In the genomic region with DNA sequence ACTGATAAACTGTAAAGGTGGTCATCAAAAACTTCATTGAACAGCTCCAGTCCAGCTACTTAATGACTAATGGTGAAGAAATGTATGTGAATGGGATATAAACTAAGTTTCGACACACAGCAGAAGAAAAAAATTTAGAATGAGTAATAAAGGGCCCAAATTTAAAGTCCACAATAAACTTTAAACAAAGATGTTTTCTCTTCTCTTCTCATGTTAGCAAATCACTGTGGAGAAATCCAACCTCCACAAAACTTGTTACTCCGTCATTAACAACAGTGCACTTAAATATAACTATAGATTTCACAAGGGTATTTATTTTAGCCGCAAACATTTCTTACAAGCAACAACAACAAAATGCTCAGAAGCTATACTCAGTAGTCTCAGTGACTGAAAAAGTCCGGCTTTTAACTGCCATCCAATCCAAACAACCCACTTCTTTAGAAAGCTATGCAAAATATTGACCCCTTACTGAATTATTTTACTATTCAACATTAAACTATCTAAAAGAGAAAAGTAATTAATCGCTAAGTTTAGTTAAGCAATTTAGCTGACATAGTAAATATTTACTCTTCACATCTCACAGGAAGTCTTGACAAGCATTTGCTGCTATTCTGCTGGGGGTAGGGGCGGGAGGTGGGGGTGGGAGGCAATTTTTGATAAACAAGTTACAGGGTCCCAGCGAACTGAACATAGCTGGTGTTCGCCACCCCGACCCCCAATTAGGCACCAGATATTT, we compare ENCODE assay signal across 8 cellular contexts. TPM values are rescaled to one million over a fixed set of nuclear protein-coding genes. Genes with fewer than 3 reads are reported as not detected.
DNase-seq lines count a peak whose midpoint lies in the region; ATAC-seq and TF ChIP-seq lines count a peak whose summit lies in the region.

No MANE protein-coding gene starts in this region.

- no peaks in the 10 kb centered on the region for H3K9me2 ChIP-seq in Karpas-422 (replicated peaks; ENCODE audit: insufficient read depth, low read length)

- no peak for TF ChIP-seq CTCF in endodermal cell (conservative IDR thresholded peaks at IDR 0.05)
- no peak for TF ChIP-seq CTCF in nephron progenitor cell (IDR thresholded peaks at IDR 0.05)

- 13 to 22% methylated on average over 3 to 4 of the region's 9 CpGs for WGBS in endodermal cell (ENCODE audit: insufficient coverage in 1 of 2, insufficient read length in 1 of 2), 2 experiments

- H3K27ac ChIP-seq in endodermal cell (ENCODE audit: low read depth, low read length) (peak overlapping the region; percentile 95), Karpas-422 (ENCODE audit: low read length) (no peak overlapping the region)

- H3K9me3 Mint-ChIP-seq in endodermal cell (peaks cover 10% of the 10 kb centered on the region), nephron progenitor cell (peaks cover 12% of the 10 kb centered on the region)

- H4K20me1 ChIP-seq in Karpas-422 (ENCODE audit: insufficient read depth, low read depth, low read length), result no peaks in the 10 kb centered on the region

- H3K4me3 ChIP-seq in endodermal cell (ENCODE audit: low read length) (peak overlapping the region; percentile 93), Karpas-422 (ENCODE audit: low read length) (no peak overlapping the region)

- peak overlapping the region; percentile 96 for H3K9ac ChIP-seq in endodermal cell (ENCODE audit: extremely low read depth, low read length, poor library complexity, severe bottlenecking)
- no peak overlapping the region for H3K9ac ChIP-seq in Karpas-422 (ENCODE audit: low read length)

- H3K4me1 ChIP-seq in endodermal cell (ENCODE audit: control insufficient read depth, insufficient read depth, low read length) (peaks cover 3% of the 10 kb centered on the region), Karpas-422 (ENCODE audit: low read length) (no peaks in the 10 kb centered on the region)

- no peak for ATAC-seq in GM18868 (IDR thresholded peaks at IDR 0.05; ENCODE audit: unreplicated experiment)

- peak overlapping the region; percentile 95 for H3K27ac Mint-ChIP-seq in endodermal cell
- peak overlapping the region; percentile 99 for H3K27ac Mint-ChIP-seq in nephron progenitor cell

- peaks cover 3% of the 10 kb centered on the region for H3K27me3 Mint-ChIP-seq in endodermal cell (ENCODE audit: insufficient read depth)
- H3K27me3 Mint-ChIP-seq in nephron progenitor cell (ENCODE audit: low read depth, poor library complexity), result no peaks in the 10 kb centered on the region

- H3K4me3 Mint-ChIP-seq in endodermal cell (peak overlapping the region; percentile 95), nephron progenitor cell (peak overlapping the region; percentile 97)

- peaks cover 8% of the 10 kb centered on the region for H3K36me3 ChIP-seq in endodermal cell (ENCODE audit: control insufficient read depth, insufficient read depth, low read length)
- H3K36me3 ChIP-seq in Karpas-422 (ENCODE audit: insufficient read depth, low read length), result no peaks in the 10 kb centered on the region

- peaks cover 3% of the 10 kb centered on the region for H3K9me3 ChIP-seq in endodermal cell (ENCODE audit: control insufficient read depth, low read length)
- H3K9me3 ChIP-seq in Karpas-422 (ENCODE audit: low read length), result no peaks in the 10 kb centered on the region

- H3K27me3 ChIP-seq in endodermal cell (ENCODE audit: control insufficient read depth, insufficient read depth, low read length, poor library complexity, severe bottlenecking), result no peaks in the 10 kb centered on the region
- H3K27me3 ChIP-seq in Karpas-422 (ENCODE audit: low read length), result no peaks in the 10 kb centered on the region

- H3K4me2 ChIP-seq in Karpas-422 (ENCODE audit: low read depth, low read length, poor library complexity, severe bottlenecking), result no peak overlapping the region

- H3K4me1 Mint-ChIP-seq in endodermal cell (peaks cover 37% of the 10 kb centered on the region), nephron progenitor cell (peaks cover 64% of the 10 kb centered on the region)

- H3K36me3 Mint-ChIP-seq in endodermal cell (ENCODE audit: low read depth) (peaks cover 11% of the 10 kb centered on the region), nephron progenitor cell (ENCODE audit: low read depth) (peaks cover 13% of the 10 kb centered on the region)

- no peaks in the 10 kb centered on the region for H3K79me2 ChIP-seq in Karpas-422 (ENCODE audit: low read length)

- no peak overlapping the region for H2AFZ ChIP-seq in Karpas-422 (ENCODE audit: low read length)

- DNase-seq in EH (ENCODE audit: low read depth), result peak; percentile 83
- peak; percentile 58 for DNase-seq in NCI-H460 (ENCODE audit: extremely low read depth, low read depth)
- DNase-seq in endodermal cell, result no peak
- DNase-seq in nephron progenitor cell, result no peak
- no peak for DNase-seq in hypothalamus (lab: John Stamatoyannopoulos, UW)
- DNase-seq in Karpas-422, result no peak
- DNase-seq in NCI-H2029 (lab: John Stamatoyannopoulos, UW), result no peak

RNA-seq across cellular contexts. Expression of a gene that starts 2.5 kb away (rescaled TPM):
- total RNA-seq in NCI-H460 (2014; rRNA removed; shearing (Covaris generic)), result 11.1 and 11.5 TPM in 2 replicates
- polyA plus RNA-seq in NCI-H460 (2014; cell fraction: nucleus; rRNA removed), result 1.7 and 3.5 TPM in 2 replicates
- 100 to 1,000 TPM; 143 to 162 TPM for total RNA-seq in endodermal cell
- polyA plus RNA-seq in endodermal cell (2013, experiment 1 of 2), result 156 TPM
- polyA plus RNA-seq in endodermal cell (2013, experiment 2 of 2), result 148 TPM
- 0.18 and 0.67 TPM in 2 replicates for total RNA-seq in Karpas-422 (2014; rRNA removed; shearing (Covaris generic); ENCODE audit: low replicate concordance)

Comparison
In these comparisons a context has a peak if more than half of its experiments do, and no peak if none do; other contexts are left out.
1. DNase-seq: peak in EH (single experiment) and NCI-H460 (single experiment); none in endodermal cell (single experiment), nephron progenitor cell (single experiment), hypothalamus (0 of 51), Karpas-422 (single experiment) and NCI-H2029 (single experiment).
2. RNA of a gene that starts 2.5 kb away (total RNA-seq): 143 to 162 TPM in endodermal cell; 11.1 to 11.5 TPM in NCI-H460 and 0.18 to 0.67 TPM in Karpas-422; every median in the first group is over 10 times any median in the second.